In genomic region chr9:123806829-123807228, GRCh38 we compare ENCODE assay signal across 31 cellular contexts.
"Had no signal": no experiment of that assay in that cellular context is flagged by ENCODE, and none has a peak within 500 bp of the region (broad histone marks: within the 10 kb centered on the region; RNA-seq: fewer than 3 reads in every experiment).

No MANE protein-coding gene starts in this region.

- H3K27me3 ChIP-seq: MG63 had no signal

- DNase-seq: Kasumi-1, MG63, MM.1S, MV-4-11, NCI-H1048, NCI-H1092, NCI-H1092 treated with DMSO at 0.1 percent for 48 hours, NCI-H1105, NCI-H1105 treated with DMSO at 0.1 percent for 48 hours, NCI-H1417, NCI-H1417 treated with DMSO at 0.1 percent for 48 hours, NCI-H1436, NCI-H1436 treated with DMSO at 0.1 percent for 48 hours, NCI-H146, NCI-H1694, NCI-H1694 treated with DMSO at 0.1 percent for 48 hours, NCI-H187, NCI-H187 treated with DMSO at 0.1 percent for 48 hours, NCI-H1930, NCI-H2029, NCI-H2029 treated with DMSO at 0.1 percent for 48 hours, NCI-H2081, NCI-H2081 treated with DMSO at 0.1 percent for 48 hours, NCI-H2107, NCI-H2171, NCI-H2171 treated with DMSO at 0.1 percent for 48 hours, NCI-H2227 treated with DMSO at 0.1 percent for 48 hours, NCI-H226, NCI-H345, NCI-H510A, NCI-H510A treated with DMSO at 0.1 percent for 48 hours had no signal

- H3K36me3 ChIP-seq: MG63 had no signal

- H3K9me3 ChIP-seq: MG63 had no signal

- H3K4me3 ChIP-seq: MG63 had no signal
